ENCODE assay signal across 10 cellular contexts in the genomic region with DNA sequence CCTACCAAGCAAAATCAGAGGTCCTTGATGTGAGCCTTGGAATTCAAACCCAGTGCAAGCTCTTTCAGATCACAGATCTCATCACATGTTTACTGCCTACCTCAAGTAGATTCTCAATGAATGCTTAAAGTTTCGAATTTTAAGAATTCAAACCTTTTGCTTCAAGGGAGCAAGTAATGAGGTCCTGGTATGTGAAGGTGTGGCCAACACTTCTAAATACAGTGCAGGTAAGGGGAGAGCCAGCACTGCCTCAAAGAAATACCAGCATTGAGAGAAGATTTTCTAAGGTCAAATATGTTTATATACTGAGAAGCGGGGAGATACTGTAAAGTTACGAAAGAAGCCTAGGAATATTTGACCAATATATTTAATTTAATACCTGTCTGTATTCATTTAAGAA. TPM values are rescaled to one million over a fixed set of nuclear protein-coding genes. Genes with fewer than 3 reads are reported as not detected.
"Had no signal": no experiment of that assay in that cellular context is flagged by ENCODE, and none has a peak within 500 bp of the region (broad histone marks: within the 10 kb centered on the region; RNA-seq: fewer than 3 reads in every experiment).

No MANE protein-coding gene starts in this region.

- H3K4me3 ChIP-seq: GM23248, HAP-1, K562 had no signal

- H3K36me3 ChIP-seq: HAP-1 had no signal

- H3K9me3 ChIP-seq: HAP-1 had no signal

- DNase-seq: GM23248, H7, HFFc6, IMR-90, KG1 had no signal

- H2AFZ ChIP-seq: GM23248 had no signal

- H3K9ac ChIP-seq: GM23248 had no signal

- H3K9me3 Mint-ChIP-seq: HFFc6 had no signal

- H3K27ac ChIP-seq: GM23248 had no signal

- FAIRE-seq: HTR-8/SVneo, K562 had no signal

- H3K4me3 Mint-ChIP-seq: HFFc6 had no signal

- ATAC-seq: HCT116, K562 had no signal

- H3K27ac Mint-ChIP-seq: HFFc6 had no signal

RNA-seq across cellular contexts. Expression of a gene that starts 19.7 kb away (rescaled TPM):
- total RNA-seq: HT-29 had no signal
